1 cellular context compared by ENCODE assay signal in the genomic region with DNA sequence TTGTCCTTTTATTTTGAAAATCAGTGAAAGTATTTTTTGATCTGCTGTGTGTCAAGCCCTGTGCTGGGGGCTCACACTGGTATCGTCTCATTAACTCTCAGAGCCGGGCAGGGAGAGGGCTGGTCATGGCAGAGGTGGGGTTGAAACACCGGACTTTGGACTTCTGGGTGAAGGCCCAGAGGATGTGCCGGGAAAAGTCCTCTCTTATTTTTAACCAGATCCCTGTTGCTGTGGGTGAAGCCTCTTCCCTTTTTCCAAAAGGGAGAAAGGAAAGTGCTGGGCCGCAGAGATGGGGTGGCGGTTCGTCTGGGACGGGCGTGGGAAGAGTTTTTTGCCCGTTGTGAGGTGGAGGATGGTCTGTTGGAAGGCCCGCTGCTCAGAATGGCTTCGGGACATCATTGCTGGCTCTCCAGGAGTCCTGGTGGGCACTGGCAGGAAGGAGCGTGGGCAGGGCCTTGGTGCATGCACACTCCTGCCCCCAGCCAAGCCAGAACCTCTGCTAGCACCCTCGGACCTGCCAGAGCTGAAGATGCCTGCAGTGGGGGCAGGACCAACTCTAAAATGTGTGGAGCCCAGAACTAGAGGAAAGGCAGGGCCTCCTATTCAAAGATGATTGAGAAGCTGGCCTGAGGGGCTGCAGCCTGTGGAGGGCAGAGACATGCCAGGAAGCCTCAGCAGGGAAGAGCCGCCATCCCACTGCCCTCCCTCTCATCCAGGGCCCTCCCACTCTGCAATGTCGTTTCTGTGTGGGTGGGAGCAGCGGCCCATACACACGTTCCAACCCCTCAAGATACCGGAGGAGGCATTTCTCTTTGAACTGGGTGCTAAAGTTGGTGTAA.
TF ChIP-seq lines count a peak whose summit lies in the region.

No MANE protein-coding gene starts in this region.

TF ChIP-seq in HepG2, 621 proteins besides CTCF, POLR2A, EP300 and RAD21 (continued from another document and continues in another):
- TF ChIP-seq ZNF788 (CRISPR knock-in tag; IDR thresholded peaks at IDR 0.05; ENCODE audit: borderline replicate concordance): peak; percentile 38; the same call in 1 of the 2 replicates
- peak; percentile 89 for TF ChIP-seq HNF4G (IDR thresholded peaks at IDR 0.05; ENCODE audit: borderline replicate concordance, low read depth, low read length)
- peak; percentile 65 for TF ChIP-seq HNF4G (CRISPR knock-in tag; IDR thresholded peaks at IDR 0.05; ENCODE audit: borderline replicate concordance, low read depth)
- TF ChIP-seq NCOR1 (IDR thresholded peaks at IDR 0.05; ENCODE audit: borderline replicate concordance, low read length): peak; percentile 88
- no peak for TF ChIP-seq HMG20B (CRISPR knock-in tag; conservative IDR thresholded peaks at IDR 0.05)
- TF ChIP-seq ZNF652 (CRISPR knock-in tag; IDR thresholded peaks at IDR 0.05; ENCODE audit: borderline replicate concordance, low read depth): peak; percentile 43; the same call in 1 of the 2 replicates
- no peak for TF ChIP-seq SMARCC2 (IDR thresholded peaks at IDR 0.05)
- TF ChIP-seq BCL6 (CRISPR knock-in tag; IDR thresholded peaks at IDR 0.05): no peak
- no peak for TF ChIP-seq MIER2 (CRISPR knock-in tag; IDR thresholded peaks at IDR 0.05)
- TF ChIP-seq SRSF9 (IDR thresholded peaks at IDR 0.05; ENCODE audit: borderline replicate concordance, insufficient read depth, low read depth, low read length, poor library complexity, severe bottlenecking): no peak
- no peak for TF ChIP-seq ZNF224 (CRISPR knock-in tag; IDR thresholded peaks at IDR 0.05)
- TF ChIP-seq IRF2 (CRISPR knock-in tag; IDR thresholded peaks at IDR 0.05): peak; percentile 23; the same call in 1 of the 2 replicates
- no peak for TF ChIP-seq ZNF564 (CRISPR knock-in tag; IDR thresholded peaks at IDR 0.05)
- no peak for TF ChIP-seq SRSF4 (IDR thresholded peaks at IDR 0.05; ENCODE audit: low read depth, low read length, poor library complexity, severe bottlenecking)
- TF ChIP-seq SNAPC2 (CRISPR knock-in tag; IDR thresholded peaks at IDR 0.05): no peak
- no peak for TF ChIP-seq PAF1 (CRISPR knock-in tag; IDR thresholded peaks at IDR 0.05)
- no peak for TF ChIP-seq MTF1 (CRISPR knock-in tag; IDR thresholded peaks at IDR 0.05)
- TF ChIP-seq ELF1 (CRISPR knock-in tag; IDR thresholded peaks at IDR 0.05): no peak
- 0 out of 2 replicates have a peak, but pooled peaks have one; percentile 51 for TF ChIP-seq ZNF557 (CRISPR knock-in tag; IDR thresholded peaks at IDR 0.05)
- TF ChIP-seq ZBTB8A (CRISPR knock-in tag; IDR thresholded peaks at IDR 0.05; ENCODE audit: borderline replicate concordance, low read depth): no peak
- TF ChIP-seq ZNF317 (CRISPR knock-in tag; IDR thresholded peaks at IDR 0.05): no peak
- no peak for TF ChIP-seq TBX3 (IDR thresholded peaks at IDR 0.05; ENCODE audit: borderline replicate concordance)
- TF ChIP-seq THYN1 (CRISPR knock-in tag; IDR thresholded peaks at IDR 0.05; ENCODE audit: borderline replicate concordance, low read depth): no peak
- no peak for TF ChIP-seq SIN3A (IDR thresholded peaks at IDR 0.05; ENCODE audit: borderline replicate concordance, low read depth, low read length)
- TF ChIP-seq ATF7 (IDR thresholded peaks at IDR 0.05): no peak
- TF ChIP-seq ATF7 (CRISPR knock-in tag; IDR thresholded peaks at IDR 0.05): no peak
- TF ChIP-seq AGO1 (IDR thresholded peaks at IDR 0.05; ENCODE audit: low read depth, low read length, poor library complexity, severe bottlenecking): no peak
- peak; percentile 31; the same call in 1 of the 2 replicates for TF ChIP-seq EED (CRISPR knock-in tag; IDR thresholded peaks at IDR 0.05)
- no peak for TF ChIP-seq KLF13 (CRISPR knock-in tag; IDR thresholded peaks at IDR 0.05)
- TF ChIP-seq SALL2 (CRISPR knock-in tag; IDR thresholded peaks at IDR 0.05): 0 out of 2 replicates have a peak, but pooled peaks have one; percentile 63
- peak; percentile 51; the same call in 1 of the 2 replicates for TF ChIP-seq ZNF772 (CRISPR knock-in tag; IDR thresholded peaks at IDR 0.05)
- TF ChIP-seq, protein P1, sequence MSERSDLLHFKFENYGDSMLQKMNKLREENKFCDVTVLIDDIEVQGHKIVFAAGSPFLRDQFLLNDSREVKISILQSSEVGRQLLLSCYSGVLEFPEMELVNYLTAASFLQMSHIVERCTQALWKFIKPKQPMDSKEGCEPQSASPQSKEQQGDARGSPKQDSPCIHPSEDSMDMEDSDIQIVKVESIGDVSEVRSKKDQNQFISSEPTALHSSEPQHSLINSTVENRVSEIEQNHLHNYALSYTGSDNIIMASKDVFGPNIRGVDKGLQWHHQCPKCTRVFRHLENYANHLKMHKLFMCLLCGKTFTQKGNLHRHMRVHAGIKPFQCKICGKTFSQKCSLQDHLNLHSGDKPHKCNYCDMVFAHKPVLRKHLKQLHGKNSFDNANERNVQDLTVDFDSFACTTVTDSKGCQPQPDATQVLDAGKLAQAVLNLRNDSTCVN (CRISPR knock-in tag; IDR thresholded peaks at IDR 0.05; ENCODE audit: borderline replicate concordance): no peak
- no peak for TF ChIP-seq GTF2F1 (IDR thresholded peaks at IDR 0.05; ENCODE audit: low read length)
- TF ChIP-seq, protein P2, sequence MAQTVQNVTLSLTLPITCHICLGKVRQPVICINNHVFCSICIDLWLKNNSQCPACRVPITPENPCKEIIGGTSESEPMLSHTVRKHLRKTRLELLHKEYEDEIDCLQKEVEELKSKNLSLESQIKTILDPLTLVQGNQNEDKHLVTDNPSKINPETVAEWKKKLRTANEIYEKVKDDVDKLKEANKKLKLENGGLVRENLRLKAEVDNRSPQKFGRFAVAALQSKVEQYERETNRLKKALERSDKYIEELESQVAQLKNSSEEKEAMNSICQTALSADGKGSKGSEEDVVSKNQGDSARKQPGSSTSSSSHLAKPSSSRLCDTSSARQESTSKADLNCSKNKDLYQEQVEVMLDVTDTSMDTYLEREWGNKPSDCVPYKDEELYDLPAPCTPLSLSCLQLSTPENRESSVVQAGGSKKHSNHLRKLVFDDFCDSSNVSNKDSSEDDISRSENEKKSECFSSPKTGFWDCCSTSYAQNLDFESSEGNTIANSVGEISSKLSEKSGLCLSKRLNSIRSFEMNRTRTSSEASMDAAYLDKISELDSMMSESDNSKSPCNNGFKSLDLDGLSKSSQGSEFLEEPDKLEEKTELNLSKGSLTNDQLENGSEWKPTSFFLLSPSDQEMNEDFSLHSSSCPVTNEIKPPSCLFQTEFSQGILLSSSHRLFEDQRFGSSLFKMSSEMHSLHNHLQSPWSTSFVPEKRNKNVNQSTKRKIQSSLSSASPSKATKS (CRISPR knock-in tag; IDR thresholded peaks at IDR 0.05): no peak
- peak; percentile 67; the same call in 1 of the 2 replicates for TF ChIP-seq TBX2 (CRISPR knock-in tag; IDR thresholded peaks at IDR 0.05; ENCODE audit: borderline replicate concordance)
- no peak for TF ChIP-seq ZSCAN29 (CRISPR knock-in tag; conservative IDR thresholded peaks at IDR 0.05)
- no peak for TF ChIP-seq ZNF737 (CRISPR knock-in tag; IDR thresholded peaks at IDR 0.05; ENCODE audit: borderline replicate concordance)
- TF ChIP-seq ZNF253 (CRISPR knock-in tag; IDR thresholded peaks at IDR 0.05; ENCODE audit: borderline replicate concordance): no peak
- TF ChIP-seq MIXL1 (CRISPR knock-in tag; IDR thresholded peaks at IDR 0.05): peak; percentile 40; the same call in 1 of the 2 replicates
- no peak for TF ChIP-seq ARNTL (CRISPR knock-in tag; IDR thresholded peaks at IDR 0.05)
- TF ChIP-seq MZF1 (CRISPR knock-in tag; IDR thresholded peaks at IDR 0.05; ENCODE audit: borderline replicate concordance): no peak
- TF ChIP-seq, protein P3, sequence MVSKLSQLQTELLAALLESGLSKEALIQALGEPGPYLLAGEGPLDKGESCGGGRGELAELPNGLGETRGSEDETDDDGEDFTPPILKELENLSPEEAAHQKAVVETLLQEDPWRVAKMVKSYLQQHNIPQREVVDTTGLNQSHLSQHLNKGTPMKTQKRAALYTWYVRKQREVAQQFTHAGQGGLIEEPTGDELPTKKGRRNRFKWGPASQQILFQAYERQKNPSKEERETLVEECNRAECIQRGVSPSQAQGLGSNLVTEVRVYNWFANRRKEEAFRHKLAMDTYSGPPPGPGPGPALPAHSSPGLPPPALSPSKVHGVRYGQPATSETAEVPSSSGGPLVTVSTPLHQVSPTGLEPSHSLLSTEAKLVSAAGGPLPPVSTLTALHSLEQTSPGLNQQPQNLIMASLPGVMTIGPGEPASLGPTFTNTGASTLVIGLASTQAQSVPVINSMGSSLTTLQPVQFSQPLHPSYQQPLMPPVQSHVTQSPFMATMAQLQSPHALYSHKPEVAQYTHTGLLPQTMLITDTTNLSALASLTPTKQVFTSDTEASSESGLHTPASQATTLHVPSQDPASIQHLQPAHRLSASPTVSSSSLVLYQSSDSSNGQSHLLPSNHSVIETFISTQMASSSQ (IDR thresholded peaks at IDR 0.05; ENCODE audit: low read depth): no peak
- TF ChIP-seq, protein P3 (CRISPR knock-in tag; IDR thresholded peaks at IDR 0.05; ENCODE audit: borderline replicate concordance): no peak
- no peak for TF ChIP-seq ZNF10 (CRISPR knock-in tag; IDR thresholded peaks at IDR 0.05; ENCODE audit: borderline replicate concordance, low read depth)
- peak; percentile 87 for TF ChIP-seq ZSCAN25 (CRISPR knock-in tag; IDR thresholded peaks at IDR 0.05)
- TF ChIP-seq, protein P4, sequence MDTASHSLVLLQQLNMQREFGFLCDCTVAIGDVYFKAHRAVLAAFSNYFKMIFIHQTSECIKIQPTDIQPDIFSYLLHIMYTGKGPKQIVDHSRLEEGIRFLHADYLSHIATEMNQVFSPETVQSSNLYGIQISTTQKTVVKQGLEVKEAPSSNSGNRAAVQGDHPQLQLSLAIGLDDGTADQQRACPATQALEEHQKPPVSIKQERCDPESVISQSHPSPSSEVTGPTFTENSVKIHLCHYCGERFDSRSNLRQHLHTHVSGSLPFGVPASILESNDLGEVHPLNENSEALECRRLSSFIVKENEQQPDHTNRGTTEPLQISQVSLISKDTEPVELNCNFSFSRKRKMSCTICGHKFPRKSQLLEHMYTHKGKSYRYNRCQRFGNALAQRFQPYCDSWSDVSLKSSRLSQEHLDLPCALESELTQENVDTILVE (CRISPR knock-in tag; IDR thresholded peaks at IDR 0.05): no peak
- TF ChIP-seq TAF15 (IDR thresholded peaks at IDR 0.05; ENCODE audit: low read depth, low read length, poor library complexity, severe bottlenecking): no peak
- TF ChIP-seq, protein P5, sequence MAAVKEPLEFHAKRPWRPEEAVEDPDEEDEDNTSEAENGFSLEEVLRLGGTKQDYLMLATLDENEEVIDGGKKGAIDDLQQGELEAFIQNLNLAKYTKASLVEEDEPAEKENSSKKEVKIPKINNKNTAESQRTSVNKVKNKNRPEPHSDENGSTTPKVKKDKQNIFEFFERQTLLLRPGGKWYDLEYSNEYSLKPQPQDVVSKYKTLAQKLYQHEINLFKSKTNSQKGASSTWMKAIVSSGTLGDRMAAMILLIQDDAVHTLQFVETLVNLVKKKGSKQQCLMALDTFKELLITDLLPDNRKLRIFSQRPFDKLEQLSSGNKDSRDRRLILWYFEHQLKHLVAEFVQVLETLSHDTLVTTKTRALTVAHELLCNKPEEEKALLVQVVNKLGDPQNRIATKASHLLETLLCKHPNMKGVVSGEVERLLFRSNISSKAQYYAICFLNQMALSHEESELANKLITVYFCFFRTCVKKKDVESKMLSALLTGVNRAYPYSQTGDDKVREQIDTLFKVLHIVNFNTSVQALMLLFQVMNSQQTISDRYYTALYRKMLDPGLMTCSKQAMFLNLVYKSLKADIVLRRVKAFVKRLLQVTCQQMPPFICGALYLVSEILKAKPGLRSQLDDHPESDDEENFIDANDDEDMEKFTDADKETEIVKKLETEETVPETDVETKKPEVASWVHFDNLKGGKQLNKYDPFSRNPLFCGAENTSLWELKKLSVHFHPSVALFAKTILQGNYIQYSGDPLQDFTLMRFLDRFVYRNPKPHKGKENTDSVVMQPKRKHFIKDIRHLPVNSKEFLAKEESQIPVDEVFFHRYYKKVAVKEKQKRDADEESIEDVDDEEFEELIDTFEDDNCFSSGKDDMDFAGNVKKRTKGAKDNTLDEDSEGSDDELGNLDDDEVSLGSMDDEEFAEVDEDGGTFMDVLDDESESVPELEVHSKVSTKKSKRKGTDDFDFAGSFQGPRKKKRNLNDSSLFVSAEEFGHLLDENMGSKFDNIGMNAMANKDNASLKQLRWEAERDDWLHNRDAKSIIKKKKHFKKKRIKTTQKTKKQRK (IDR thresholded peaks at IDR 0.05; ENCODE audit: low read length): no peak
- TF ChIP-seq NR1H2 (CRISPR knock-in tag; IDR thresholded peaks at IDR 0.05; ENCODE audit: borderline replicate concordance, low read depth): no peak
- peak; percentile 76; the same call in 1 of the 2 replicates for TF ChIP-seq ZBTB7B (CRISPR knock-in tag; IDR thresholded peaks at IDR 0.05)
- no peak for TF ChIP-seq GABPA (IDR thresholded peaks at IDR 0.05; ENCODE audit: low read depth, low read length)
- TF ChIP-seq GABPA (CRISPR knock-in tag; IDR thresholded peaks at IDR 0.05; ENCODE audit: low read depth): no peak
- TF ChIP-seq ERF (CRISPR knock-in tag; IDR thresholded peaks at IDR 0.05): no peak
